Comparison of ENCODE assay signal across 32 cellular contexts in genomic region chr10:70444613-70445222, GRCh38. TPM values are rescaled to one million over a fixed set of nuclear protein-coding genes. Genes with fewer than 3 reads are reported as not detected.
"Had no signal": no experiment of that assay in that cellular context is flagged by ENCODE, and none has a peak within 500 bp of the region (broad histone marks: within the 10 kb centered on the region; RNA-seq: fewer than 3 reads in every experiment).

No MANE protein-coding gene starts in this region.

- H3K27ac ChIP-seq: brain microvascular endothelial cell, SJCRH30, SK-N-MC had no signal

- FAIRE-seq: TTC549 had no signal

- DNase-seq: activated CD4-positive, alpha-beta T cell treated with anti-CD3 and anti-CD28 coated beads, Interleukin-2, amount 10 ng/mL, durations not matched to agents 24 days and 14 days; activated CD4-positive, alpha-beta T cell treated with anti-CD3 and anti-CD28 coated beads, Interleukin-2, amount 50 U/mL, for 4 hours; activated CD8-positive, alpha-beta T cell treated with anti-CD3 and anti-CD28 coated beads for 36 hours; activated effector memory CD4-positive, alpha-beta T cell treated with anti-CD3 and anti-CD28 coated beads, Interleukin-2, amount 50 U/mL, for 16 hours; activated naive CD4-positive, alpha-beta T cell; activated naive CD4-positive, alpha-beta T cell treated with anti-CD3 and anti-CD28 coated beads, Interleukin-2, amount 50 U/mL, for 16 hours; activated naive CD8-positive, alpha-beta T cell treated with anti-CD3 and anti-CD28 coated beads for 36 hours; activated T-cell treated with anti-CD3 and anti-CD28 coated beads, Interleukin-2, amount 50 U/mL, for 1 hour; activated T-cell treated with anti-CD3 and anti-CD28 coated beads, Interleukin-2, amount 50 U/mL, for 72 hours; amniotic stem cell; aorta; brain microvascular endothelial cell; central memory CD4-positive, alpha-beta T cell; Kasumi-1; MG63; NCI-H1048; NCI-H1105 treated with DMSO at 0.1 percent for 48 hours; NCI-H1436; NCI-H1694; NCI-H1930; NCI-H2081 treated with DMSO at 0.1 percent for 48 hours; NCI-H345; NCI-H524 treated with DMSO at 0.1 percent for 48 hours; SHP77; SJCRH30 had no signal

- H3K9me3 ChIP-seq: MG63, SJCRH30 had no signal

- H3K36me3 ChIP-seq: brain microvascular endothelial cell, MG63, SJCRH30 had no signal

- H3K4me3 ChIP-seq: MG63, SJCRH30, SK-N-MC had no signal

- H3K27me3 ChIP-seq: SJCRH30 had no signal

- ATAC-seq: activated CD8-positive, alpha-beta T cell treated with anti-CD3 and anti-CD28 coated beads for 36 hours; activated T-cell treated with anti-CD3 and anti-CD28 coated beads, Interleukin-2, amount 50 U/mL, for 72 hours; activated T-helper 17 cell treated with anti-CD3 and anti-CD28 coated beads, Interleukin-2, amount 50 U/mL, for 72 hours; Panc1 had no signal

RNA-seq across cellular contexts. Expression of gene NODAL, which starts 3.2 kb away (rescaled TPM):
- total RNA-seq: activated CD4-positive, alpha-beta T cell treated with anti-CD3 and anti-CD28 coated beads, Interleukin-2, amount 10 ng/mL, durations not matched to agents 24 days and 14 days; activated CD8-positive, alpha-beta memory T cell treated with anti-CD3 and anti-CD28 coated beads for 36 hours; activated CD8-positive, alpha-beta T cell treated with anti-CD3 and anti-CD28 coated beads for 36 hours; activated naive CD8-positive, alpha-beta T cell treated with anti-CD3 and anti-CD28 coated beads for 36 hours; activated T-cell treated with anti-CD3 and anti-CD28 coated beads, Interleukin-2, amount 50 U/mL, for 72 hours; activated T-helper 17 cell treated with anti-CD3 and anti-CD28 coated beads, Interleukin-2, amount 50 U/mL, for 72 hours; aorta; NCI-H460; RPMI7951; SJCRH30 had no signal
